ENCODE assay signal across 15 cellular contexts in genomic region chr11:63641727-63642126, GRCh38. TPM values are rescaled to one million over a fixed set of nuclear protein-coding genes. Genes with fewer than 3 reads are reported as not detected.
DNase-seq lines count a peak whose midpoint lies in the region; ATAC-seq and TF ChIP-seq lines count a peak whose summit lies in the region.
"Had no signal": no experiment of that assay in that cellular context is flagged by ENCODE, and none has a peak within 500 bp of the region (broad histone marks: within the 10 kb centered on the region; RNA-seq: fewer than 3 reads in every experiment).

No MANE protein-coding gene starts in this region.

- H3K9me3 Mint-ChIP-seq in stimulated activated naive B cell treated with anti-CD40 and anti-IgM and Interleukin-4, amounts not matched to agents 10 μg/mL and 1 μg/mL and 100 μg/mL, for 72 hours, result no peaks in the 10 kb centered on the region
- H3K9me3 Mint-ChIP-seq: neural crest cell had no signal

- H3K27me3 ChIP-seq in cardiac muscle cell (no peaks in the 10 kb centered on the region), right atrium auricular region (no peaks in the 10 kb centered on the region)

- H3K27me3 Mint-ChIP-seq in stimulated activated naive B cell treated with anti-CD40 and anti-IgM and Interleukin-4, amounts not matched to agents 10 μg/mL and 1 μg/mL and 100 μg/mL, for 72 hours, result no peaks in the 10 kb centered on the region
- H3K27me3 Mint-ChIP-seq: activated naive CD8-positive, alpha-beta T cell had no signal

- H3K27ac Mint-ChIP-seq in stimulated activated naive B cell treated with anti-CD40 and anti-IgM and Interleukin-4, amounts not matched to agents 10 μg/mL and 1 μg/mL and 100 μg/mL, for 72 hours, result peak overlapping the region; percentile 20
- H3K27ac Mint-ChIP-seq: activated naive CD8-positive, alpha-beta T cell had no signal

- H3K4me3 Mint-ChIP-seq in stimulated activated naive B cell treated with anti-CD40 and anti-IgM and Interleukin-4, amounts not matched to agents 10 μg/mL and 1 μg/mL and 100 μg/mL, for 72 hours, result no peak overlapping the region
- H3K4me3 Mint-ChIP-seq: activated naive CD8-positive, alpha-beta T cell; neural crest cell had no signal

- ATAC-seq in stimulated activated naive B cell treated with anti-CD40 and anti-IgM and Interleukin-4, amounts not matched to agents 10 μg/mL and 1 μg/mL and 100 μg/mL, for 72 hours (replicated peaks), result no peak
- ATAC-seq: K562, lower lobe of right lung had no signal

- H3K4me3 ChIP-seq in cardiac muscle cell (no peak overlapping the region), right atrium auricular region (no peak overlapping the region), fibroblast of the aortic adventitia (ENCODE audit: low read depth, low read length) (no peak overlapping the region)
- H3K4me3 ChIP-seq: K562, lower lobe of right lung had no signal

- TF ChIP-seq CTCF in cardiac muscle cell (IDR thresholded peaks at IDR 0.05; ENCODE audit: low read depth, low read length), result peak; percentile 21
- no peak for TF ChIP-seq CTCF in right atrium auricular region (IDR thresholded peaks at IDR 0.05)
- TF ChIP-seq CTCF in fibroblast of the aortic adventitia (IDR thresholded peaks at IDR 0.05; ENCODE audit: insufficient read depth, low read length), result no peak

- H3K4me1 ChIP-seq in cardiac muscle cell (ENCODE audit: low read depth), result no peaks in the 10 kb centered on the region
- no peaks in the 10 kb centered on the region for H3K4me1 ChIP-seq in right atrium auricular region
- H3K4me1 ChIP-seq: lower lobe of right lung had no signal

- DNase-seq in cardiac muscle cell (ENCODE audit: low read depth in 1 of 2, low spot score in 1 of 2), result peak in 1 of 2 donors; percentile 43
- no peak for DNase-seq in right atrium auricular region (ENCODE audit: low spot score)
- peak; percentile 6 for DNase-seq in amniotic stem cell (lab: John Stamatoyannopoulos, UW)
- DNase-seq in fibroblast of the aortic adventitia (ENCODE audit: low read depth), result peak; percentile 59
- DNase-seq in stimulated activated naive B cell treated with anti-CD40 and anti-IgM and Interleukin-4, amounts not matched to agents 10 μg/mL and 1 μg/mL and 100 μg/mL, for 72 hours, result no peak
- no peak for DNase-seq in NCI-H146 treated with DMSO at 0.1 percent for 48 hours (lab: John Stamatoyannopoulos, UW; ENCODE audit: unreplicated experiment)
- DNase-seq in middle frontal gyrus (ENCODE audit: extremely low spot score, low spot score), result no peak
- DNase-seq in hypothalamus (lab: John Stamatoyannopoulos, UW), result no peak
- DNase-seq: lower lobe of right lung; NCI-H1417; NCI-H2227 treated with DMSO at 0.1 percent for 48 hours; stimulated activated naive CD4-positive, alpha-beta T cell treated with Interleukin-2 at 50 U/mL for 16 hours had no signal

- H3K9me3 ChIP-seq in cardiac muscle cell (ENCODE audit: low read depth) (no peaks in the 10 kb centered on the region), right atrium auricular region (no peaks in the 10 kb centered on the region)
- H3K9me3 ChIP-seq: lower lobe of right lung had no signal

- peaks cover 0 to 2% of the 10 kb centered on the region in 2 donors for H3K4me1 Mint-ChIP-seq in stimulated activated naive B cell treated with anti-CD40 and anti-IgM and Interleukin-4, amounts not matched to agents 10 μg/mL and 1 μg/mL and 100 μg/mL, for 72 hours
- H3K4me1 Mint-ChIP-seq: neural crest cell had no signal

- H3K36me3 ChIP-seq in cardiac muscle cell, result peaks cover 24% of the 10 kb centered on the region
- peaks cover 52% of the 10 kb centered on the region for H3K36me3 ChIP-seq in right atrium auricular region

- H3K36me3 Mint-ChIP-seq in stimulated activated naive B cell treated with anti-CD40 and anti-IgM and Interleukin-4, amounts not matched to agents 10 μg/mL and 1 μg/mL and 100 μg/mL, for 72 hours, result peaks cover 34 to 53% of the 10 kb centered on the region in 2 donors
- H3K36me3 Mint-ChIP-seq: activated naive CD8-positive, alpha-beta T cell had no signal

- H3K27ac ChIP-seq in cardiac muscle cell, result no peak overlapping the region
- no peak overlapping the region for H3K27ac ChIP-seq in right atrium auricular region
- H3K27ac ChIP-seq: lower lobe of right lung had no signal

RNA-seq across cellular contexts. Expression of gene PLAAT3, which starts 27.5 kb away (rescaled TPM):
- total RNA-seq in cardiac muscle cell (7.6 and 10.0 TPM in 2 replicates), right atrium auricular region (100 to 1,000 TPM; 111 TPM), fibroblast of the aortic adventitia (ENCODE audit: low replicate concordance) (9.0 and 71.9 TPM in 2 replicates)
- polyA plus RNA-seq in cardiac muscle cell, result 10.8 and 29.3 TPM in 2 replicates

RNA-seq across cellular contexts. Expression of gene ATL3, which starts 29.4 kb away (rescaled TPM):
- total RNA-seq in cardiac muscle cell, result 3.1 and 4.6 TPM in 2 replicates
- polyA plus RNA-seq in cardiac muscle cell, result 2.4 and 3.8 TPM in 2 replicates
- total RNA-seq in right atrium auricular region, result 10 to 100 TPM; 17.9 to 33.5 TPM
- 298 and 320 TPM in 2 replicates for total RNA-seq in fibroblast of the aortic adventitia (ENCODE audit: low replicate concordance)

RNA-seq across cellular contexts. Expression of gene RTN3, which starts 39.6 kb away (rescaled TPM):
- 99.7 and 132 TPM in 2 replicates for total RNA-seq in cardiac muscle cell
- polyA plus RNA-seq in cardiac muscle cell, result 99.5 and 116 TPM in 2 replicates
- 10 to 100 TPM; 64.4 to 96.3 TPM for total RNA-seq in right atrium auricular region
- total RNA-seq in fibroblast of the aortic adventitia (ENCODE audit: low replicate concordance), result 151 and 168 TPM in 2 replicates

Comparison
In these comparisons a context has a peak if more than half of its experiments do, and no peak if none do; other contexts are left out.
1. DNase-seq: peak in amniotic stem cell (single experiment) and fibroblast of the aortic adventitia (single experiment); none in right atrium auricular region (single experiment), stimulated activated naive B cell treated with anti-CD40 and anti-IgM and Interleukin-4, amounts not matched to agents 10 μg/mL and 1 μg/mL and 100 μg/mL, for 72 hours (single experiment), NCI-H146 treated with DMSO at 0.1 percent for 48 hours (single experiment), middle frontal gyrus (single experiment) and hypothalamus (0 of 51).